ENCODE assay signal across 7 cellular contexts in the genomic region with DNA sequence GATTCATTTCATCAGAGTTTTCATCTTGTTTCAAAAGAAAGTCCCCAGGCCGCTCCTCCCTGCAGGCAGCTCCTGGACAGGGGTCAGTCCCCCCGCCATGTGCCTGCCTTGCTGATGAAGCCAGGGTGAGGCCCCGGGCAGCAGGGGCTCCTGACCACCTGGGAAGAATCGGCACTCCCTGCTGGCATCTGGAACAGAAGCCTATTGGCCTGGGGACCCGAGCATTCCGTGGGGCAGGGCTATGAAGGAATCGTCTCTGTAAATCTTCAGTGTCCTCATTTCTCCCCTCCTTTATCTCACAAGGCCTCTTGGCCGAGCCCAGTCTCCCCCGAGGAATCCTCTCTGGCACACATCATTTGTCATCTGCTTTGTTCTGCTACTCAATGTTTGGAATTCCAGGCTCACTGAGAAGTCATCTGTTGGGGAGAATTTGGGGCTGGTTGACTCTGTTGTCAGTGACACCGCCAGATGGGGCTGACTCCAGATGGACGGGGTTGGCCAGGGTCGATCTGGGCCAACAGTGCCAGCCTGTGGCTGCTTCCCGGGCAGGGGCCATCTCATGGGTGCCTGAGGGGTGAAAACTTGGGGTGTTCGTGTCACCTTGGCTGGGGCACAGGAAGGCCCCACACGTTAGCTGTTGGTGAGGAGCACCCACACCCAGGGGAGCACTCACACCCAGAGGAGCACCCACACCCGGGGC.
DNase-seq lines count a peak whose midpoint lies in the region; ATAC-seq and TF ChIP-seq lines count a peak whose summit lies in the region.
"Not testable (repeated sequence)": the region's sequence is repeated elsewhere in the genome, so short reads cannot be mapped to it uniquely, and the experiment has no call there.

No MANE protein-coding gene starts in this region.

- intact Hi-C loops in left ventricle myocardium inferior (cut with micrococcal nuclease); sigmoid colon (cut with DNase I): not testable (repeated sequence)

- H3K27ac ChIP-seq in fibroblast of lung (ENCODE audit: insufficient read depth, low read length), result not testable (repeated sequence)
- H3K27ac ChIP-seq in left ventricle myocardium inferior (replicated peaks) (peak overlapping the region; percentile 72), lung (ENCODE audit: low read depth in 1 of 2, low read length in 1 of 2) (peak overlapping the region; percentile 10 to 45), sigmoid colon (peak overlapping the region; percentile 32 to 74 (median 58))

- 61 to 76% methylated on average over 15 to 16 of the region's 16 CpGs for WGBS in lung, 2 donors
- WGBS in sigmoid colon, 2 donors, result 81 to 89% methylated on average over 16 of the region's 16 CpGs

- DNase-seq in ELF-1 (ENCODE audit: low read depth, low spot score) (peak; percentile 76), NCI-H2171 (lab: John Stamatoyannopoulos, UW) (peak; percentile 17), adipocyte (ENCODE audit: low read depth) (peak; percentile 3), fibroblast of lung (ENCODE audit: low read depth in 2 of 2) (peak; percentile 16 to 29)
- DNase-seq in left ventricle myocardium inferior; lung (ENCODE audit: low spot score); sigmoid colon: not testable (repeated sequence)

- not testable (repeated sequence) for H3K4me3 ChIP-seq in adipocyte (ENCODE audit: low read length); fibroblast of lung (replicated peaks in 1 of 4; ENCODE audit: control extremely low read depth in 1 of 4, insufficient read depth in 1 of 4, low read depth in 3 of 4, low read length in 4 of 4); left ventricle myocardium inferior; lung; sigmoid colon

- H3K79me2 ChIP-seq in fibroblast of lung (ENCODE audit: control insufficient read depth, insufficient read depth, low read length), result not testable (repeated sequence)

- not testable (repeated sequence) for H4K20me1 ChIP-seq in fibroblast of lung (ENCODE audit: control insufficient read depth, extremely low read depth, insufficient read depth, low read length)

- not testable (repeated sequence) for H3K9ac ChIP-seq in adipocyte (ENCODE audit: low read length); fibroblast of lung (ENCODE audit: insufficient read depth, low read length)

- TF ChIP-seq POLR2A in sigmoid colon (IDR thresholded peaks at IDR 0.05), result not testable (repeated sequence)

- H3K36me3 ChIP-seq in adipocyte (ENCODE audit: control insufficient read depth, insufficient read depth, low read length, severe bottlenecking); fibroblast of lung (ENCODE audit: control insufficient read depth, insufficient read depth, low read length); left ventricle myocardium inferior; lung (ENCODE audit: control insufficient read depth in 2 of 2, insufficient read depth in 2 of 2, low read length in 2 of 2); sigmoid colon: not testable (repeated sequence)

- TF ChIP-seq EP300 in sigmoid colon (IDR thresholded peaks at IDR 0.05), result peak in 1 of 4 donors; percentile 50

- H3K27me3 ChIP-seq in adipocyte (replicated peaks; ENCODE audit: control insufficient read depth, insufficient read depth, low read length); fibroblast of lung (ENCODE audit: control insufficient read depth, insufficient read depth, low read length); left ventricle myocardium inferior (ENCODE audit: low read depth); lung (ENCODE audit: control insufficient read depth, insufficient read depth); sigmoid colon: not testable (repeated sequence)

- not testable (repeated sequence) for ATAC-seq in lung (ENCODE audit: insufficient read depth, low FRiP score)

- H3K4me2 ChIP-seq in fibroblast of lung (ENCODE audit: extremely low read depth, insufficient read depth, low read length), result not testable (repeated sequence)

- H3K4me1 ChIP-seq in adipocyte (ENCODE audit: control insufficient read depth, insufficient read depth, low read length); fibroblast of lung (ENCODE audit: control insufficient read depth, extremely low read depth, insufficient read depth, low read length); lung (ENCODE audit: control insufficient read depth in 2 of 2, insufficient read depth in 2 of 2, low read length in 2 of 2): not testable (repeated sequence)
- peaks cover 22% of the 10 kb centered on the region for H3K4me1 ChIP-seq in left ventricle myocardium inferior
- H3K4me1 ChIP-seq in sigmoid colon, result peaks cover 0 to 35% (median 15%) of the 10 kb centered on the region in 4 donors

- not testable (repeated sequence) for H2AFZ ChIP-seq in fibroblast of lung (ENCODE audit: low read length)

- H3K9me3 ChIP-seq in adipocyte (ENCODE audit: control insufficient read depth, low read length); fibroblast of lung (ENCODE audit: control insufficient read depth, insufficient read depth, low read depth, low read length); lung (ENCODE audit: control insufficient read depth in 2 of 2, insufficient read depth in 1 of 2, low read length in 1 of 2); sigmoid colon: not testable (repeated sequence)
- H3K9me3 ChIP-seq in left ventricle myocardium inferior (replicated peaks), result peaks cover 11% of the 10 kb centered on the region

- TF ChIP-seq CTCF in fibroblast of lung (conservative IDR thresholded peaks at IDR 0.05 in 1 of 2, IDR thresholded peaks at IDR 0.05 in 1 of 2; ENCODE audit: low read depth in 1 of 2, low read length in 2 of 2); left ventricle myocardium inferior (IDR thresholded peaks at IDR 0.05; ENCODE audit: borderline replicate concordance); lung (IDR thresholded peaks at IDR 0.05; ENCODE audit: control extremely low read depth, extremely low read depth); sigmoid colon (IDR thresholded peaks at IDR 0.05): not testable (repeated sequence)
